ENCODE assay signal across 18 cellular contexts in genomic region chr3:167162083-167162482, GRCh38.
"Had no signal": no experiment of that assay in that cellular context is flagged by ENCODE, and none has a peak within 500 bp of the region (broad histone marks: within the 10 kb centered on the region; RNA-seq: fewer than 3 reads in every experiment).

No MANE protein-coding gene starts in this region.

- H3K27ac ChIP-seq: esophagus squamous epithelium, parathyroid adenoma, sigmoid colon, testis had no signal

- H3K9me3 ChIP-seq: esophagus squamous epithelium, sigmoid colon, testis had no signal

- H3K27me3 ChIP-seq: esophagus squamous epithelium, sigmoid colon, testis had no signal

- H3K4me3 ChIP-seq: esophagus squamous epithelium, lung, sigmoid colon, testis had no signal

- DNase-seq: activated CD4-positive, alpha-beta T cell treated with anti-CD3 and anti-CD28 coated beads, Interleukin-2, amount 10 ng/mL, durations not matched to agents 24 days and 14 days; activated CD8-positive, alpha-beta T cell treated with anti-CD3 and anti-CD28 coated beads, Interleukin-2, amount 10 ng/mL, durations not matched to agents 7 days and 5 days; activated naive CD4-positive, alpha-beta T cell treated with anti-CD3 and anti-CD28 coated beads for 36 hours; activated naive CD8-positive, alpha-beta T cell treated with anti-CD3 and anti-CD28 coated beads, Interleukin-2, amount 50 U/mL, for 24 hours; activated T-cell treated with anti-CD3 and anti-CD28 coated beads, Interleukin-2, amount 50 U/mL, for 24 hours; anterior cingulate cortex; caudate nucleus; effector memory CD8-positive, alpha-beta T cell; esophagus squamous epithelium; immature natural killer cell; natural killer cell; sigmoid colon; stimulated activated CD4-positive, alpha-beta T cell treated with anti-CD3 and anti-CD28 coated beads, Interleukin-4, amount 100 ng/mL, for 24 hours; T-helper 9 cell; testis had no signal

- H3K4me1 ChIP-seq: esophagus squamous epithelium, parathyroid adenoma, testis had no signal

- ATAC-seq: activated CD8-positive, alpha-beta T cell treated with anti-CD3 and anti-CD28 coated beads, Interleukin-2, amount 10 ng/mL, durations not matched to agents 7 days and 5 days; activated naive CD8-positive, alpha-beta T cell treated with anti-CD3 and anti-CD28 coated beads, Interleukin-2, amount 50 U/mL, for 24 hours; effector memory CD8-positive, alpha-beta T cell; natural killer cell; stimulated activated effector memory CD8-positive, alpha-beta T cell treated with anti-CD3 and anti-CD28 coated beads, Interleukin-12 subunit alpha, Interleukin-12 subunit beta, amount 100 ng/mL, for 72 hours had no signal

- H3K36me3 ChIP-seq: esophagus squamous epithelium, sigmoid colon had no signal
